Comparison of ENCODE assay signal across 10 cellular contexts in the genomic region with DNA sequence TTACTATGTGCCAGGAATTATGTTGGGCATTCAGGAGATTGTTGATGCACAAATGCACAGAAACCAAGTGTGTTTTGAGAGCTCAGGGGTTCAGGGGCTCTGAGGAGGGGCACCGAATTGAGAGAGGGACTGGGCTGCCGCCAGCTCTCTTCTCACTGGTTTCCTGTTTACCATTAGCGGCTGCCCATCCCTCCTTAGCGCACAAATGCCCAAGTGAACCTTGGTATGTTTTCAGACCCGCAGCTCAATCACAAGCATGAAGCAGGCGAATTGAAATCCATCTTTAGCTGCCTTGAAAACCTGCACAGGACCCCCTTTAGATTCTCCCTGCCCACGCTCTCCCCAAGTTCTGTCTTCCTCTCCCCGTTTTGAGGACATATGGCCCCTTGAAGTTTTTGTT.
DNase-seq lines count a peak whose midpoint lies in the region; ATAC-seq, FAIRE-seq and TF ChIP-seq lines count a peak whose summit lies in the region.
"Had no signal": no experiment of that assay in that cellular context is flagged by ENCODE, and none has a peak within 500 bp of the region (broad histone marks: within the 10 kb centered on the region; RNA-seq: fewer than 3 reads in every experiment).

No MANE protein-coding gene starts in this region.

- dilution Hi-C loops in keratinocyte (cut with MboI; ENCODE audit: extremely low pct_ligation_motif_present, low sequenced_read_pairs) = no loop called here

- H3K27me3 Mint-ChIP-seq in activated CD4-positive, alpha-beta T cell treated with anti-CD3 and anti-CD28 coated beads for 36 hours = peaks cover 2% of the 10 kb centered on the region

- 32% methylated on average over 8 of the region's 8 CpGs for WGBS in suprapubic skin

- CTCF ChIA-PET in activated CD4-positive, alpha-beta T cell treated with anti-CD3 and anti-CD28 coated beads for 36 hours (lab: Charles Lee) = interaction anchor here (1.0 to 1.3 kb wide), 3 partner anchors 9 to 284 kb away, joined by 4 to 7 read pairs (median 6); no protein-coding TSS in a partner anchor

- TF ChIP-seq EP300 in suprapubic skin (IDR thresholded peaks at IDR 0.05) = no peak

- DNase-seq in activated CD4-positive, alpha-beta T cell treated with anti-CD3 and anti-CD28 coated beads for 36 hours = no peak
- no peak for DNase-seq in activated CD4-positive, alpha-beta T cell treated with anti-CD3 and anti-CD28 coated beads for 4 hours
- DNase-seq in RPMI8226 (peak; percentile 66), keratinocyte (ENCODE audit: low read depth, low spot score) (no peak), suprapubic skin (ENCODE audit: low spot score in 2 of 2) (no peak)
- DNase-seq: esophagus squamous epithelium, T1000 had no signal

- TF ChIP-seq CTCF in keratinocyte (optimal IDR thresholded peaks at IDR 0.05 in 1 of 3, IDR thresholded peaks at IDR 0.05 in 1 of 3, conservative IDR thresholded peaks at IDR 0.05 in 1 of 3; ENCODE audit: extremely low read depth in 1 of 3, insufficient read depth in 2 of 3, low read length in 3 of 3) (no peak), suprapubic skin (IDR thresholded peaks at IDR 0.05) (no peak)

- POLR2A ChIA-PET in activated CD4-positive, alpha-beta T cell treated with anti-CD3 and anti-CD28 coated beads for 36 hours (lab: Charles Lee) = interaction anchor here (0.6 to 0.9 kb wide), 3 partner anchors 10 to 268 kb away, joined by 3 read pairs; no protein-coding TSS in a partner anchor

- no peak overlapping the region for H3K9ac ChIP-seq in keratinocyte (ENCODE audit: control insufficient read depth, extremely low read depth, insufficient read depth, low read length)

- H3K36me3 Mint-ChIP-seq in activated CD4-positive, alpha-beta T cell treated with anti-CD3 and anti-CD28 coated beads for 36 hours (ENCODE audit: low read depth) = no peaks in the 10 kb centered on the region

- peaks cover 28% of the 10 kb centered on the region for H3K4me1 ChIP-seq in keratinocyte (ENCODE audit: control insufficient read depth, extremely low read depth, insufficient read depth, low read length)
- peaks cover 48% of the 10 kb centered on the region for H3K4me1 ChIP-seq in suprapubic skin

- H3K4me3 Mint-ChIP-seq in activated CD4-positive, alpha-beta T cell treated with anti-CD3 and anti-CD28 coated beads for 36 hours = peak overlapping the region; percentile 54

- H3K79me2 ChIP-seq in keratinocyte (ENCODE audit: control insufficient read depth, insufficient read depth, low read length) = no peaks in the 10 kb centered on the region

- no peaks in the 10 kb centered on the region for H3K9me3 ChIP-seq in keratinocyte (ENCODE audit: control insufficient read depth, low read depth, low read length)
- no peaks in the 10 kb centered on the region for H3K9me3 ChIP-seq in suprapubic skin
- H3K9me3 ChIP-seq: esophagus squamous epithelium had no signal

- H3K4me1 Mint-ChIP-seq in activated CD4-positive, alpha-beta T cell treated with anti-CD3 and anti-CD28 coated beads for 36 hours = peaks cover 41% of the 10 kb centered on the region

- H3K27me3 ChIP-seq in keratinocyte (ENCODE audit: control insufficient read depth, extremely low read depth, insufficient read depth, low read length) = no peaks in the 10 kb centered on the region
- H3K27me3 ChIP-seq in suprapubic skin = no peaks in the 10 kb centered on the region

- no peaks in the 10 kb centered on the region for H3K9me1 ChIP-seq in keratinocyte (ENCODE audit: control insufficient read depth, extremely low read depth, insufficient read depth, low read length)

- no peaks in the 10 kb centered on the region for H3K9me3 Mint-ChIP-seq in activated CD4-positive, alpha-beta T cell treated with anti-CD3 and anti-CD28 coated beads for 36 hours (ENCODE audit: low read depth)

- H3K36me3 ChIP-seq in keratinocyte (ENCODE audit: control insufficient read depth in 2 of 2, extremely low read depth in 1 of 2, insufficient read depth in 2 of 2, low read length in 2 of 2) = no peaks in the 10 kb centered on the region
- no peaks in the 10 kb centered on the region for H3K36me3 ChIP-seq in suprapubic skin
- H3K36me3 ChIP-seq: esophagus squamous epithelium had no signal

- H3K27ac ChIP-seq in keratinocyte (ENCODE audit: control insufficient read depth, insufficient read depth, low read length) = no peak overlapping the region
- peak overlapping the region; percentile 88 for H3K27ac ChIP-seq in suprapubic skin

- TF ChIP-seq POLR2A in suprapubic skin (IDR thresholded peaks at IDR 0.05) = no peak

- H3K4me3 ChIP-seq in keratinocyte (ENCODE audit: control insufficient read depth in 2 of 3, extremely low read depth in 1 of 3, insufficient read depth in 2 of 3, low read depth in 1 of 3, low read length in 3 of 3) = no peak overlapping the region
- peak overlapping the region; percentile 74 for H3K4me3 ChIP-seq in suprapubic skin

- no peaks in the 10 kb centered on the region for H4K20me1 ChIP-seq in keratinocyte (ENCODE audit: control insufficient read depth, extremely low read depth, insufficient read depth, low read length)

- ATAC-seq in activated CD4-positive, alpha-beta T cell treated with anti-CD3 and anti-CD28 coated beads for 36 hours = no peak
- ATAC-seq in GM18868 (IDR thresholded peaks at IDR 0.05; ENCODE audit: unreplicated experiment) = no peak
- ATAC-seq in HG02642 (IDR thresholded peaks at IDR 0.05; ENCODE audit: poor library complexity, unreplicated experiment) = no peak
- ATAC-seq in HG03139 (IDR thresholded peaks at IDR 0.05; ENCODE audit: unreplicated experiment) = no peak

- no peak for FAIRE-seq in keratinocyte (lab: Jason Lieb, UNC)

- no peak overlapping the region for H2AFZ ChIP-seq in keratinocyte (ENCODE audit: control insufficient read depth, low read length)

- intact Hi-C loops in activated CD4-positive, alpha-beta T cell treated with anti-CD3 and anti-CD28 coated beads for 36 hours (cut with DNase I, micrococcal nuclease) = loop anchor here (5.0 to 10.0 kb wide), 6 partner anchors 82 to 625 kb away; a partner anchor contains a TSS

- peak overlapping the region; percentile 20 for H3K4me2 ChIP-seq in keratinocyte (ENCODE audit: control insufficient read depth, extremely low read depth, insufficient read depth, low read depth, low read length)

- H3K27ac Mint-ChIP-seq in activated CD4-positive, alpha-beta T cell treated with anti-CD3 and anti-CD28 coated beads for 36 hours = no peak overlapping the region
